8 cellular contexts compared by ENCODE assay signal in genomic region chr14:100239200-100239839, GRCh38. TPM values are rescaled to one million over a fixed set of nuclear protein-coding genes. Genes with fewer than 3 reads are reported as not detected.
DNase-seq lines count a peak whose midpoint lies in the region; ATAC-seq and TF ChIP-seq lines count a peak whose summit lies in the region.

No MANE protein-coding gene starts in this region.

- ATAC-seq in HG03565 (IDR thresholded peaks at IDR 0.05; ENCODE audit: unreplicated experiment): no peak

- H3K27me3 ChIP-seq in duodenal mucosa (ENCODE audit: control insufficient read depth in 1 of 2, insufficient read depth in 2 of 2, low read length in 2 of 2): no peaks in the 10 kb centered on the region
- H3K27me3 ChIP-seq in mucosa of stomach (ENCODE audit: control insufficient read depth, insufficient read depth, low read length): no peaks in the 10 kb centered on the region
- H3K27me3 ChIP-seq in tibial nerve: no peaks in the 10 kb centered on the region

- H3K4me3 ChIP-seq in HEK293 (ENCODE audit: low read depth, low read length) (peak overlapping the region; percentile 100), duodenal mucosa (ENCODE audit: low read depth in 1 of 2, low read length in 2 of 2) (peak overlapping the region; percentile 88 to 94), mucosa of stomach (ENCODE audit: low read length) (peak overlapping the region; percentile 50), tibial nerve (peak overlapping the region; percentile 91 to 100 (median 98))

- no peak for TF ChIP-seq CTCF in HEK293 (tag by site-specific recombination; IDR thresholded peaks at IDR 0.05)
- no peak for TF ChIP-seq CTCF in tibial nerve (IDR thresholded peaks at IDR 0.05)

- peak overlapping the region; percentile 98 for H3K27ac ChIP-seq in HEK293 (ENCODE audit: extremely low read depth, low read depth, low read length)
- H3K27ac ChIP-seq in duodenal mucosa (ENCODE audit: low read depth, low read length): peak overlapping the region; percentile 97
- H3K27ac ChIP-seq in tibial nerve: peak overlapping the region; percentile 93 to 100 (median 98)

- H3K9ac ChIP-seq in duodenal mucosa (ENCODE audit: low read depth in 1 of 2, low read length in 2 of 2) (peak overlapping the region; percentile 83 to 99), mucosa of stomach (ENCODE audit: low read length) (peak overlapping the region; percentile 81)

- H3K9me3 ChIP-seq in HEK293 (ENCODE audit: control insufficient read depth, insufficient read depth, low read depth, low read length) (no peaks in the 10 kb centered on the region), duodenal mucosa (ENCODE audit: control insufficient read depth in 1 of 2, low read length in 2 of 2) (no peaks in the 10 kb centered on the region), mucosa of stomach (ENCODE audit: control insufficient read depth, low read length) (no peaks in the 10 kb centered on the region), tibial nerve (no peaks in the 10 kb centered on the region)

- POLR2A ChIA-PET in HEK293 (lab: Yijun Ruan, JAX): interaction anchor here (1.0 kb wide), 1 partner anchor 46 kb away, joined by 3 read pairs; no protein-coding TSS in a partner anchor

- no peak for TF ChIP-seq EP300 in tibial nerve (IDR thresholded peaks at IDR 0.05)

- DNase-seq in T-helper 2 cell (peak in 3 of 5 experiments; percentile 14 to 34 (median 18)), tibial nerve (ENCODE audit: low spot score in 2 of 2) (peak in 1 of 2 donors; percentile 17), NCI-H524 treated with DMSO at 0.1 percent for 48 hours (lab: John Stamatoyannopoulos, UW) (no peak), NCI-H2227 treated with DMSO at 0.1 percent for 48 hours (lab: John Stamatoyannopoulos, UW) (no peak)

- CTCF ChIA-PET in HEK293 (lab: Yijun Ruan, JAX): interaction anchor here (0.7 to 2.0 kb wide), 2 partner anchors 15 to 1526 kb away, joined by 3 to 5 read pairs; no protein-coding TSS in a partner anchor

- TF ChIP-seq POLR2A in tibial nerve (IDR thresholded peaks at IDR 0.05): no peak

- 0 to 1% methylated on average over 45 to 72 of the region's 95 CpGs for WGBS in tibial nerve, 2 donors

- peaks cover 8 to 22% of the 10 kb centered on the region in 2 experiments; a peak in 2 of 3 replicates for H3K36me3 ChIP-seq in HEK293 (ENCODE audit: control insufficient read depth in 2 of 2, insufficient read depth in 1 of 2, low read length in 2 of 2)
- no peaks in the 10 kb centered on the region for H3K36me3 ChIP-seq in duodenal mucosa (ENCODE audit: control insufficient read depth in 1 of 2, insufficient read depth in 2 of 2, low read length in 2 of 2)
- no peaks in the 10 kb centered on the region for H3K36me3 ChIP-seq in mucosa of stomach (ENCODE audit: control insufficient read depth, insufficient read depth, low read length)
- no peaks in the 10 kb centered on the region for H3K36me3 ChIP-seq in tibial nerve

- H3K4me1 ChIP-seq in HEK293 (ENCODE audit: control insufficient read depth, insufficient read depth, low read length): peaks cover 5% of the 10 kb centered on the region; the same call in 1 of the 2 replicates
- peaks cover 36 to 45% of the 10 kb centered on the region in 2 donors for H3K4me1 ChIP-seq in duodenal mucosa (ENCODE audit: control insufficient read depth in 1 of 2, insufficient read depth in 2 of 2, low read length in 2 of 2)
- H3K4me1 ChIP-seq in mucosa of stomach (ENCODE audit: control insufficient read depth, insufficient read depth, low read length): peaks cover 17% of the 10 kb centered on the region
- peaks cover 0 to 66% (median 35%) of the 10 kb centered on the region in 4 donors for H3K4me1 ChIP-seq in tibial nerve

TF ChIP-seq in HEK293, 187 proteins besides CTCF, POLR2A, EP300 and RAD21 (continues in another document):
- TF ChIP-seq KLF16 (tag by site-specific recombination; IDR thresholded peaks at IDR 0.05): 0 out of 2 replicates have a peak, but pooled peaks have one; percentile 34
- no peak for TF ChIP-seq ZNF426 (tag by site-specific recombination; IDR thresholded peaks at IDR 0.05)
- TF ChIP-seq ZNF561 (tag by site-specific recombination; IDR thresholded peaks at IDR 0.05; ENCODE audit: borderline replicate concordance): peak; percentile 19; the same call in 1 of the 2 replicates
- no peak for TF ChIP-seq REST (tag by site-specific recombination; IDR thresholded peaks at IDR 0.05)
- no peak for TF ChIP-seq ZNF391 (tag by site-specific recombination; IDR thresholded peaks at IDR 0.05; ENCODE audit: borderline replicate concordance, low read depth)
- TF ChIP-seq ZBTB17 (tag by site-specific recombination; IDR thresholded peaks at IDR 0.05): peak; percentile 19; the same call in 1 of the 2 replicates
- peak; percentile 18; the same call in 1 of the 2 replicates for TF ChIP-seq YY2 (tag by site-specific recombination; IDR thresholded peaks at IDR 0.05)
- TF ChIP-seq ZNF792 (tag by site-specific recombination; IDR thresholded peaks at IDR 0.05): peak; percentile 54; the same call in 1 of the 2 replicates
- TF ChIP-seq ZNF416 (tag by site-specific recombination; IDR thresholded peaks at IDR 0.05): no peak
- no peak for TF ChIP-seq ZFP37 (tag by site-specific recombination; IDR thresholded peaks at IDR 0.05)
- TF ChIP-seq, protein P1, sequence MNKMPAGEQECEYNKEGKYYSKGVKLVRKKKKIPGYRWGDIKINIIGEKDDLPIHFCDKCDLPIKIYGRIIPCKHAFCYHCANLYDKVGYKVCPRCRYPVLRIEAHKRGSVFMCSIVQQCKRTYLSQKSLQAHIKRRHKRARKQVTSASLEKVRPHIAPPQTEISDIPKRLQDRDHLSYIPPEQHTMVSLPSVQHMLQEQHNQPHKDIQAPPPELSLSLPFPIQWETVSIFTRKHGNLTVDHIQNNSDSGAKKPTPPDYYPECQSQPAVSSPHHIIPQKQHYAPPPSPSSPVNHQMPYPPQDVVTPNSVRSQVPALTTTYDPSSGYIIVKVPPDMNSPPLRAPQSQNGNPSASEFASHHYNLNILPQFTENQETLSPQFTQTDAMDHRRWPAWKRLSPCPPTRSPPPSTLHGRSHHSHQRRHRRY (tag by site-specific recombination; IDR thresholded peaks at IDR 0.05): peak; percentile 86
- TF ChIP-seq ZNF449 (tag by site-specific recombination; IDR thresholded peaks at IDR 0.05): 0 out of 2 replicates have a peak, but pooled peaks have one; percentile 14
- TF ChIP-seq ZNF433 (tag by site-specific recombination; IDR thresholded peaks at IDR 0.05; ENCODE audit: low read depth): no peak
- TF ChIP-seq INSM2 (tag by site-specific recombination; IDR thresholded peaks at IDR 0.05): peak; percentile 32; the same call in 1 of the 2 replicates
- peak; percentile 8; the same call in 1 of the 2 replicates for TF ChIP-seq YY1 (tag by site-specific recombination; IDR thresholded peaks at IDR 0.05)
- TF ChIP-seq BCL11A (tag by site-specific recombination; IDR thresholded peaks at IDR 0.05; ENCODE audit: low read depth): no peak
- peak; percentile 72; the same call in 1 of the 2 replicates for TF ChIP-seq ZEB2 (tag by site-specific recombination; IDR thresholded peaks at IDR 0.05)
- peak; percentile 50 for TF ChIP-seq ZNF335 (tag by site-specific recombination; conservative IDR thresholded peaks at IDR 0.05)

RNA-seq across cellular contexts. Expression of gene YY1, which starts 0.4 kb away (rescaled TPM):
- total RNA-seq in tibial nerve: 10 to 100 TPM; 55.9 to 60.3 (median 58.7) TPM

Comparison
In these comparisons a context has a peak if more than half of its experiments do, and no peak if none do; other contexts are left out.
1. H3K4me3 ChIP-seq: peak in every context shown above with its lines; median percentile 100 in HEK293; 98 in tibial nerve; 91 in duodenal mucosa; 50 in mucosa of stomach.
2. DNase-seq: peak in T-helper 2 cell (3 of 5); none in NCI-H524 treated with DMSO at 0.1 percent for 48 hours (single experiment) and NCI-H2227 treated with DMSO at 0.1 percent for 48 hours (single experiment).
3. Peak in every context shown above with its lines, with median percentiles within 50 percentile points of each other: H3K27ac ChIP-seq.